In the genomic region with DNA sequence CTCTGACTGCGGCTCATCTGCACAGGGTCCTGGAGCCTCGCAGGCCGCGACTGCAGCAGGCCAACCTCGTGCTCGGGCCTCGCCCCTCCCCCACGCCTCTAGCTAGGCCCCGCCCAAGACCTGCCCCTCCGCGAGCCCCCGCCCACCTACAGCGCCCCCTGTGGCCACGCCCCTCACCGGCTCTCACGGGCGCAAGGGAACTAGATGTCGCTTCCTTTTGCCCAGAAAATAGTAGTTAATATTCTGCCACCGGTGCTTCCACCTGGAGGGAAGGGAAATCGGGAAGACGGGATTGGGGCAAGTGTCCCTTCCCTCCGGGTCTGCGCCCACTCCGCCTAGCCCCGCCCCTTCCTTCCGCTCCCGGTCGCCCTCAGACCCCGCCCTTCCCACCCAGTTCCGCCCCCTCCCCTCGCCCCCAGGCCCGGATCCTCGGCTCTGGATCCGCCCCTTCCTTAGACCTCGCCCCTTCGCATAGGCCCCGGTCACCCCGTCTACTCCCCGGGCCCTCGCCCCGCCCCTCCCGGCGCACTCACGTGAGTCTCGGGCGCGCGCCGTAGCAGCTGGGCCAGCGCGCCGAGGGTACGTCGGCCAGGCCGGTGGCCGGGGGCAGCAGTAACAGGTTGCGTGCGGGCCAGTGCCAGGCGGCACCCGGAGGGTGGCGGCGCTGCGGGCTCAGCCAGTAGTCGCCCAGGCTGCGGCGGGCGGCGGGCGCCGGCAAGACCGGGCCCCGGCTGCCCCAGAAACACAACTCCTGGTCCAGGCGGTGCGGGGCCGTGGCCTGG, we compare ENCODE assay signal across 7 cellular contexts. TPM values are rescaled to one million over a fixed set of nuclear protein-coding genes. Genes with fewer than 3 reads are reported as not detected.
DNase-seq lines count a peak whose midpoint lies in the region; ATAC-seq and TF ChIP-seq lines count a peak whose summit lies in the region.

No MANE protein-coding gene starts in this region.

- in situ Hi-C loops in astrocyte of the spinal cord (cut with HindIII; ENCODE audit: low sequenced_read_pairs), result no loop called here

- intact Hi-C loops in sciatic nerve (cut with DNase I), result no loop called here

- peak; percentile 58 for TF ChIP-seq CTCF in astrocyte of the spinal cord (IDR thresholded peaks at IDR 0.05; ENCODE audit: low read depth, low read length)

- peak; percentile 45 for ATAC-seq in GM18508 (IDR thresholded peaks at IDR 0.05; ENCODE audit: insufficient read depth, unreplicated experiment)
- ATAC-seq in HG02970 (IDR thresholded peaks at IDR 0.05; ENCODE audit: low FRiP score, unreplicated experiment), result peak; percentile 85
- ATAC-seq in sciatic nerve, result peak; percentile 94

- DNase-seq in NCI-H2029 (lab: John Stamatoyannopoulos, UW), result peak; percentile 88
- DNase-seq in T1000 (lab: John Stamatoyannopoulos, UW), result peak; percentile 89
- DNase-seq in astrocyte of the spinal cord (ENCODE audit: low read depth, low spot score), result peak; percentile 93
- DNase-seq in iPS DF 19.7 (ENCODE audit: low read depth, low spot score), result peak; percentile 68
- peak; percentile 96 for DNase-seq in sciatic nerve (ENCODE audit: low spot score)

- H3K4me3 ChIP-seq in astrocyte of the spinal cord (ENCODE audit: low read depth, low read length), result peak overlapping the region; percentile 55

RNA-seq across cellular contexts. Expression of a gene that starts 11.0 kb away (rescaled TPM):
- total RNA-seq in sciatic nerve, result 12.0 TPM

RNA-seq across cellular contexts. Expression of a gene that starts 11.1 kb away (rescaled TPM):
- total RNA-seq in sciatic nerve, result 5.1 TPM

RNA-seq across cellular contexts. Expression of a gene that starts 15.2 kb away (rescaled TPM):
- total RNA-seq in sciatic nerve, result 126 TPM

RNA-seq across cellular contexts. Expression of a gene that starts 43.0 kb away (rescaled TPM):
- total RNA-seq in sciatic nerve, result 83.1 TPM

RNA-seq across cellular contexts. Expression of a gene that starts 59.4 kb away (rescaled TPM):
- 54.7 TPM for total RNA-seq in sciatic nerve

Comparison
In these comparisons a context has a peak if more than half of its experiments do, and no peak if none do; other contexts are left out.
1. Peak in every context shown above with its lines: DNase-seq, ATAC-seq and H3K4me3 ChIP-seq.